ENCODE assay signal across 23 cellular contexts in the genomic region with DNA sequence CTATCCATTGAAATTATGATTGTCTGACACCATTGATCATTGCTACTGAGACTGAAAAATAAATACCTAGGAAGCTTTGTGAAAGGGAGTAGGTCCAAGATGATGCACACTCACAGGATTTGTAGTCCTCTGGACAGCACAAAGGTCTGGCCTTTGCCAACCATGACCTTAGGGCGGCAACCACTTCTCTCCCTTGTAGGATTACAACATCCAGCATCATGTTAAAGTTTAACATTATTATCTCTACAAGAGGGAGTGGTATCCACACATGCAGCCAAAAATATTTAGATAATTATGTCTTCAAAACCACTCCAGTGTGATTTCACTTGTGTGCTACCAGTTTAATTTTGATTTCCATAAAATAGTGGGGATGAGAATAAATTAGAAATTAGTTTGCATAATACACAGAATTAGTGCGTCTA. TPM values are rescaled to one million over a fixed set of nuclear protein-coding genes. Genes with fewer than 3 reads are reported as not detected.
DNase-seq lines count a peak whose midpoint lies in the region; ATAC-seq, FAIRE-seq and TF ChIP-seq lines count a peak whose summit lies in the region.
"Had no signal": no experiment of that assay in that cellular context is flagged by ENCODE, and none has a peak within 500 bp of the region (broad histone marks: within the 10 kb centered on the region; RNA-seq: fewer than 3 reads in every experiment).

No MANE protein-coding gene starts in this region.

- peak; percentile 79 for FAIRE-seq in RCC 7860 (lab: Jason Lieb, UNC)
- FAIRE-seq: GM18507 had no signal

- no peaks in the 10 kb centered on the region for H3K9me3 ChIP-seq in GM23248 (ENCODE audit: low read depth)
- H3K9me3 ChIP-seq in hepatocyte (ENCODE audit: low read depth) = no peaks in the 10 kb centered on the region
- no peaks in the 10 kb centered on the region for H3K9me3 ChIP-seq in neuronal stem cell (replicated peaks in 1 of 2; ENCODE audit: control insufficient read depth in 2 of 2, insufficient read depth in 1 of 2, low read depth in 1 of 2, low read length in 2 of 2)
- H3K9me3 ChIP-seq: breast epithelium, heart right ventricle, lower lobe of right lung, SK-N-SH, testis had no signal

- no peak for TF ChIP-seq CTCF in hepatocyte (IDR thresholded peaks at IDR 0.05; ENCODE audit: poor library complexity)

- no peak overlapping the region for H3K27ac ChIP-seq in GM23248
- peak overlapping the region; percentile 57 for H3K27ac ChIP-seq in hepatocyte
- H3K27ac ChIP-seq in neuronal stem cell (replicated peaks; ENCODE audit: low read length) = no peak overlapping the region
- H3K27ac ChIP-seq: breast epithelium, C4-2B, heart right ventricle, lower lobe of right lung, testis, VCaP had no signal

- no peak overlapping the region for H2BK15ac ChIP-seq in neuronal stem cell (ENCODE audit: low read length)

- in situ Hi-C loops in GM23248 (cut with MboI) = no loop called here

- H3K79me1 ChIP-seq in neuronal stem cell (ENCODE audit: low read depth, low read length) = no peaks in the 10 kb centered on the region

- no peaks in the 10 kb centered on the region for H3K79me2 ChIP-seq in GM23248 (ENCODE audit: insufficient read depth)
- peaks cover 72% of the 10 kb centered on the region for H3K79me2 ChIP-seq in hepatocyte

- DNase-seq in GM23248 (peak; percentile 32), RCC 7860 (ENCODE audit: low spot score) (peak; percentile 22), hepatocyte (ENCODE audit: low spot score) (no peak), neuronal stem cell (ENCODE audit: low spot score) (no peak), NCI-H1048 (lab: John Stamatoyannopoulos, UW) (no peak)
- DNase-seq: activated effector memory CD4-positive, alpha-beta T cell treated with anti-CD3 and anti-CD28 coated beads, Interleukin-2, amount 50 U/mL, for 16 hours; cortex of kidney; H9; heart right ventricle; lower lobe of right lung; naive thymus-derived CD4-positive, alpha-beta T cell; NCI-H1436 treated with DMSO at 0.1 percent for 48 hours; NCI-H524; SK-N-SH; stimulated activated CD4-positive, alpha-beta T cell treated with anti-CD3 and anti-CD28 coated beads, Interleukin-1b, Interleukin-23, amount 100 ng/mL, for 48 hours; testis had no signal

- H4K8ac ChIP-seq in neuronal stem cell (ENCODE audit: low read depth, low read length) = no peak overlapping the region

- H3K36me3 ChIP-seq in GM23248 (ENCODE audit: low read depth) (no peaks in the 10 kb centered on the region), hepatocyte (replicated peaks; ENCODE audit: insufficient read depth, low read depth) (no peaks in the 10 kb centered on the region), neuronal stem cell (replicated peaks in 1 of 2; ENCODE audit: control insufficient read depth in 2 of 2, insufficient read depth in 2 of 2, low read length in 2 of 2) (no peaks in the 10 kb centered on the region)
- H3K36me3 ChIP-seq: breast epithelium, heart right ventricle, lower lobe of right lung had no signal

- H3K4me3 ChIP-seq in GM23248 (no peak overlapping the region), hepatocyte (no peak overlapping the region), neuronal stem cell (ENCODE audit: low read length in 2 of 2) (no peak overlapping the region)
- H3K4me3 ChIP-seq: breast epithelium, heart right ventricle, lower lobe of right lung, testis had no signal

- peaks cover 3% of the 10 kb centered on the region for H3F3A ChIP-seq in GM23248 (ENCODE audit: insufficient read depth)

- H3K9ac ChIP-seq in GM23248 (no peak overlapping the region), neuronal stem cell (ENCODE audit: low read depth, low read length, poor library complexity) (peak overlapping the region; percentile 63)
- H3K9ac ChIP-seq: SK-N-SH had no signal

- H3K14ac ChIP-seq in neuronal stem cell (ENCODE audit: low read length) = no peak overlapping the region

- H2BK12ac ChIP-seq in neuronal stem cell (ENCODE audit: low read length) = no peak overlapping the region

- H3K9me2 ChIP-seq in GM23248 (ENCODE audit: insufficient read depth) (no peaks in the 10 kb centered on the region), hepatocyte (replicated peaks; ENCODE audit: insufficient read depth) (no peaks in the 10 kb centered on the region)
- H3K9me2 ChIP-seq: SK-N-SH had no signal

- H3K23ac ChIP-seq in neuronal stem cell (ENCODE audit: low read depth, low read length, poor library complexity) = no peak overlapping the region

- H3K18ac ChIP-seq in neuronal stem cell (ENCODE audit: low read length) = no peak overlapping the region

- peaks cover 3% of the 10 kb centered on the region for H3K4me1 ChIP-seq in GM23248 (ENCODE audit: insufficient read depth)
- H3K4me1 ChIP-seq in hepatocyte (ENCODE audit: insufficient read depth) = peaks cover 33% of the 10 kb centered on the region
- H3K4me1 ChIP-seq in neuronal stem cell (ENCODE audit: control insufficient read depth in 2 of 2, insufficient read depth in 1 of 2, low read depth in 1 of 2, low read length in 2 of 2) = peaks cover 17 to 24% of the 10 kb centered on the region in 2 donors
- H3K4me1 ChIP-seq: breast epithelium, testis had no signal

- no peak for ATAC-seq in GM18858 (IDR thresholded peaks at IDR 0.05; ENCODE audit: unreplicated experiment)
- ATAC-seq in HG03135 (IDR thresholded peaks at IDR 0.05; ENCODE audit: unreplicated experiment) = no peak
- ATAC-seq in HG03460 (IDR thresholded peaks at IDR 0.05; ENCODE audit: unreplicated experiment) = no peak
- ATAC-seq: lower lobe of right lung; naive thymus-derived CD4-positive, alpha-beta T cell had no signal

- H4K20me1 ChIP-seq in GM23248 (ENCODE audit: insufficient read depth) = no peaks in the 10 kb centered on the region
- H4K20me1 ChIP-seq in hepatocyte (ENCODE audit: insufficient read depth, poor library complexity, severe bottlenecking) = no peaks in the 10 kb centered on the region

- no peak overlapping the region for H2AK5ac ChIP-seq in neuronal stem cell (ENCODE audit: low read depth, low read length)

- no peak overlapping the region for H4K91ac ChIP-seq in neuronal stem cell (ENCODE audit: low read depth, low read length, poor library complexity)

- H3K4me2 ChIP-seq in GM23248 (ENCODE audit: unreplicated experiment) (no peak overlapping the region), hepatocyte (peak overlapping the region; percentile 22), neuronal stem cell (ENCODE audit: insufficient read depth, low read length, poor library complexity, severe bottlenecking) (no peak overlapping the region)
- H3K4me2 ChIP-seq: SK-N-SH had no signal

- H2BK120ac ChIP-seq in neuronal stem cell (ENCODE audit: low read depth, low read length) = no peak overlapping the region

- H2AFZ ChIP-seq in GM23248 (no peak overlapping the region), hepatocyte (no peak overlapping the region), neuronal stem cell (ENCODE audit: low read length) (no peak overlapping the region)

- WGBS in GM23248 (ENCODE audit: low coverage in 1 of 2, low lambda C conversion rate in 2 of 2, missing lambda C conversion rate in 2 of 2), 2 experiments = 26 to 33% methylated on average over 2 of the region's 2 CpGs
- 69% methylated on average over 2 of the region's 2 CpGs for WGBS in hepatocyte (ENCODE audit: low lambda C conversion rate, missing lambda C conversion rate)
- WGBS in neuronal stem cell (ENCODE audit: extremely low coverage in 2 of 2, insufficient read length in 2 of 2, insufficient replicate concordance in 1 of 2), 2 donors = no CpG with 5 or more reads among the region's 2 CpGs

- no peak overlapping the region for H3K4ac ChIP-seq in neuronal stem cell (ENCODE audit: low read length)

- no peaks in the 10 kb centered on the region for H3K27me3 ChIP-seq in GM23248 (replicated peaks; ENCODE audit: insufficient read depth)
- H3K27me3 ChIP-seq in hepatocyte = no peaks in the 10 kb centered on the region
- no peaks in the 10 kb centered on the region for H3K27me3 ChIP-seq in neuronal stem cell (ENCODE audit: control insufficient read depth in 3 of 3, insufficient read depth in 3 of 3, low read depth in 1 of 3, low read length in 3 of 3)
- H3K27me3 ChIP-seq: breast epithelium, heart right ventricle, testis had no signal

- no peak overlapping the region for H2BK5ac ChIP-seq in neuronal stem cell (ENCODE audit: low read length)

RNA-seq across cellular contexts. Expression of gene NHSL1, which starts 51.1 kb away (rescaled TPM):
- 6.2 and 9.4 TPM in 2 replicates for total RNA-seq in GM23248 (2014; rRNA removed; shearing (Covaris generic))
- 3.3 and 3.4 TPM in 2 replicates for polyA plus RNA-seq in GM23248 (2016; fragmentation: Nextera tagmentation; extraction: Ambion mirVana)
- total RNA-seq in hepatocyte = 58.0 and 58.3 TPM in 2 replicates
- polyA plus RNA-seq in hepatocyte = 39.0 and 43.7 TPM in 2 replicates
- polyA plus RNA-seq in neuronal stem cell (2013, experiment 1 of 2) = 21.8 TPM
- polyA plus RNA-seq in neuronal stem cell (2013, experiment 2 of 2) = 24.5 TPM

Comparison
In these comparisons a context has a peak if more than half of its experiments do, and no peak if none do; other contexts are left out.
1. DNase-seq: peak in GM23248 (single experiment) and RCC 7860 (single experiment); none in hepatocyte (single experiment), neuronal stem cell (single experiment) and NCI-H1048 (single experiment).